ENCODE assay signal across 22 cellular contexts in the genomic region with DNA sequence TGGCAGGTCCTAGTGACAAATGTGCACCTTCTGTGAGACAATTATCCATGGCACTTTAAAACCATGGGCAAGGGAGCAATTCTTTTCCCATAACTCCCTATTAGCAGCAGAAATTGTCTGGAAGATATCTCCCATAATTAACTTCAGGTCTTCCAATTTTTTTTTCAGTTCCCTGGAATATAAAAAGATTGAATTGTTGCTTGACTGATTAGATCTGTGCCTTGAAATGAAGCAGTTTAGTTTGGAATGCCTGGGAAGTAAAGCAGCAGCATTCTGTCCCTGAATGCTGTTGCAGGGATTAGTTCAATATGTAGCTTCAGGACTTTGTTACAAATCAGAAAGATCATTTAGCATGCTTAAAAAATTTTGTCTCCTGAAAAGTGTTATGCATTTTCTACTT.
A peak's percentile ranks its signal among the peaks of the same experiment; 100 is the strongest.
DNase-seq lines count a peak whose midpoint lies in the region; ATAC-seq and TF ChIP-seq lines count a peak whose summit lies in the region.
"Had no signal": no experiment of that assay in that cellular context is flagged by ENCODE, and none has a peak within 500 bp of the region (broad histone marks: within the 10 kb centered on the region; RNA-seq: fewer than 3 reads in every experiment).

No MANE protein-coding gene starts in this region.

- H3K9me3 ChIP-seq in BLaER1 (no peaks in the 10 kb centered on the region), MM.1S (replicated peaks; ENCODE audit: insufficient read depth, low read length) (no peaks in the 10 kb centered on the region)
- H3K9me3 ChIP-seq: A549, BE2C, Caco-2 had no signal

- no peak overlapping the region for H3K4me3 Mint-ChIP-seq in endothelial cell (ENCODE audit: unreplicated experiment)
- H3K4me3 Mint-ChIP-seq in activated naive CD4-positive, alpha-beta T cell treated with anti-CD3 and anti-CD28 coated beads, Interleukin-2, amount 10 ng/mL, durations not matched to agents 7 days and 5 days, result no peak overlapping the region
- H3K4me3 Mint-ChIP-seq: CD4-positive, CD25-positive, alpha-beta regulatory T cell; CD8-positive, alpha-beta T cell; GM23338; H9 had no signal

- TF ChIP-seq CTCF in MM.1S (IDR thresholded peaks at IDR 0.05; ENCODE audit: low read length) (no peak), endothelial cell (IDR thresholded peaks at IDR 0.05; ENCODE audit: unreplicated experiment) (no peak)

- no peaks in the 10 kb centered on the region for H3K9me2 ChIP-seq in MM.1S (replicated peaks; ENCODE audit: insufficient read depth, low read length)

- H3K36me3 Mint-ChIP-seq in endothelial cell (ENCODE audit: low read depth, unreplicated experiment), result no peaks in the 10 kb centered on the region
- no peaks in the 10 kb centered on the region for H3K36me3 Mint-ChIP-seq in activated naive CD4-positive, alpha-beta T cell treated with anti-CD3 and anti-CD28 coated beads, Interleukin-2, amount 10 ng/mL, durations not matched to agents 7 days and 5 days
- H3K36me3 Mint-ChIP-seq: CD4-positive, CD25-positive, alpha-beta regulatory T cell; CD8-positive, alpha-beta T cell had no signal

- H4K20me1 ChIP-seq in BLaER1 (no peaks in the 10 kb centered on the region), MM.1S (ENCODE audit: insufficient read depth, low read length) (no peaks in the 10 kb centered on the region)

- peaks cover 21% of the 10 kb centered on the region for H3K4me1 Mint-ChIP-seq in endothelial cell (ENCODE audit: unreplicated experiment)
- no peaks in the 10 kb centered on the region for H3K4me1 Mint-ChIP-seq in activated naive CD4-positive, alpha-beta T cell treated with anti-CD3 and anti-CD28 coated beads, Interleukin-2, amount 10 ng/mL, durations not matched to agents 7 days and 5 days
- H3K4me1 Mint-ChIP-seq: CD4-positive, CD25-positive, alpha-beta regulatory T cell; GM23338; H9 had no signal

- CTCF ChIA-PET in activated naive CD4-positive, alpha-beta T cell treated with anti-CD3 and anti-CD28 coated beads, Interleukin-2, amount 10 ng/mL, durations not matched to agents 7 days and 5 days (lab: Charles Lee), result no interaction called here

- H3K4me2 ChIP-seq in BLaER1, result peak overlapping the region; percentile 66
- H3K4me2 ChIP-seq in MM.1S (ENCODE audit: low read depth, low read length), result peak overlapping the region; percentile 22
- H3K4me2 ChIP-seq: A549, GM23338 had no signal

- H3K36me3 ChIP-seq in BLaER1 (no peaks in the 10 kb centered on the region), MM.1S (replicated peaks; ENCODE audit: insufficient read depth, low read length) (no peaks in the 10 kb centered on the region)
- H3K36me3 ChIP-seq: BE2C had no signal

- H3K27me3 ChIP-seq in BLaER1, result no peaks in the 10 kb centered on the region
- H3K27me3 ChIP-seq in MM.1S (replicated peaks; ENCODE audit: insufficient read depth, low read length), result no peaks in the 10 kb centered on the region
- H3K27me3 ChIP-seq: BE2C had no signal

- no peaks in the 10 kb centered on the region for H3K9me3 Mint-ChIP-seq in endothelial cell (ENCODE audit: unreplicated experiment)
- no peaks in the 10 kb centered on the region for H3K9me3 Mint-ChIP-seq in activated naive CD4-positive, alpha-beta T cell treated with anti-CD3 and anti-CD28 coated beads, Interleukin-2, amount 10 ng/mL, durations not matched to agents 7 days and 5 days
- H3K9me3 Mint-ChIP-seq: CD4-positive, CD25-positive, alpha-beta regulatory T cell; CD8-positive, alpha-beta T cell; GM23338; H9 had no signal

- peak overlapping the region; percentile 99 for H3K27ac Mint-ChIP-seq in endothelial cell (ENCODE audit: unreplicated experiment)
- no peak overlapping the region for H3K27ac Mint-ChIP-seq in activated naive CD4-positive, alpha-beta T cell treated with anti-CD3 and anti-CD28 coated beads, Interleukin-2, amount 10 ng/mL, durations not matched to agents 7 days and 5 days
- H3K27ac Mint-ChIP-seq: CD4-positive, CD25-positive, alpha-beta regulatory T cell; CD8-positive, alpha-beta T cell; GM23338; H9 had no signal

- H3K4me1 ChIP-seq in BLaER1 (peaks cover 12% of the 10 kb centered on the region), MM.1S (ENCODE audit: low read length) (peaks cover 40% of the 10 kb centered on the region)
- H3K4me1 ChIP-seq: A549, BE2C, Caco-2 had no signal

- no peak overlapping the region for H3K27ac ChIP-seq in BLaER1
- peak overlapping the region; percentile 49; the same call in 1 of the 2 replicates for H3K27ac ChIP-seq in MM.1S (ENCODE audit: low read length)
- H3K27ac ChIP-seq: A549, C4-2B had no signal

- H3K79me2 ChIP-seq in MM.1S (ENCODE audit: low read length), result no peaks in the 10 kb centered on the region

- H3F3A ChIP-seq in MM.1S (ENCODE audit: insufficient read depth, low read length), result peaks cover 25% of the 10 kb centered on the region

- peaks cover 1% of the 10 kb centered on the region for H3K27me3 Mint-ChIP-seq in endothelial cell (ENCODE audit: unreplicated experiment)
- peaks cover 3% of the 10 kb centered on the region for H3K27me3 Mint-ChIP-seq in activated naive CD4-positive, alpha-beta T cell treated with anti-CD3 and anti-CD28 coated beads, Interleukin-2, amount 10 ng/mL, durations not matched to agents 7 days and 5 days
- H3K27me3 Mint-ChIP-seq: CD4-positive, CD25-positive, alpha-beta regulatory T cell had no signal

- H2AFZ ChIP-seq in MM.1S (ENCODE audit: low read length), result no peak overlapping the region
- H2AFZ ChIP-seq: GM23338 had no signal

- DNase-seq in MM.1S, result no peak
- DNase-seq in SK-N-DZ (ENCODE audit: low spot score), result peak; percentile 68
- no peak for DNase-seq in endothelial cell (ENCODE audit: low spot score)
- no peak for DNase-seq in dedifferentiated amniotic fluid mesenchymal stem cell (ENCODE audit: extremely low spot score)
- no peak for DNase-seq in activated gamma-delta T cell (lab: John Stamatoyannopoulos, UW)
- DNase-seq in activated naive CD4-positive, alpha-beta T cell treated with anti-CD3 and anti-CD28 coated beads, Interleukin-2, amount 10 ng/mL, durations not matched to agents 7 days and 5 days, result no peak
- DNase-seq: 8988T; ACHN; BE2C; Caco-2; CD4-positive, CD25-positive, alpha-beta regulatory T cell; CD8-positive, alpha-beta T cell; DMS153; DND-41; H9 had no signal

- H3K4me3 ChIP-seq in BLaER1 (no peak overlapping the region), MM.1S (ENCODE audit: low read length) (no peak overlapping the region)
- H3K4me3 ChIP-seq: A549, GM12878, GM23338 had no signal

- ATAC-seq in HG02840 (IDR thresholded peaks at IDR 0.05; ENCODE audit: low FRiP score, unreplicated experiment), result no peak
- ATAC-seq: A549; CD8-positive, alpha-beta T cell; GM23338; HCT116 had no signal

- H3K9ac ChIP-seq in BLaER1 (no peak overlapping the region), MM.1S (ENCODE audit: low read length) (no peak overlapping the region)
